22 cellular contexts compared by ENCODE assay signal in genomic region chr20:61130156-61130555, GRCh38.
A peak's percentile ranks its signal among the peaks of the same experiment; 100 is the strongest.
DNase-seq lines count a peak whose midpoint lies in the region; ATAC-seq and TF ChIP-seq lines count a peak whose summit lies in the region.
"Had no signal": no experiment of that assay in that cellular context is flagged by ENCODE, and none has a peak within 500 bp of the region (broad histone marks: within the 10 kb centered on the region; RNA-seq: fewer than 3 reads in every experiment).

No MANE protein-coding gene starts in this region.

- H3K4me1 Mint-ChIP-seq in stimulated activated memory B cell treated with anti-CD40 and anti-IgM and Interleukin-4, amounts not matched to agents 10 μg/mL and 1 μg/mL and 100 μg/mL, for 72 hours, result no peaks in the 10 kb centered on the region
- H3K4me1 Mint-ChIP-seq: B cell had no signal

- no peak for ATAC-seq in RWPE2 (ENCODE audit: low read depth)
- ATAC-seq in stimulated activated memory B cell treated with anti-CD40 and anti-IgM and Interleukin-4, amounts not matched to agents 10 μg/mL and 1 μg/mL and 100 μg/mL, for 72 hours, result no peak
- ATAC-seq: A549; CD8-positive, alpha-beta T cell; GM12878 had no signal

- no peaks in the 10 kb centered on the region for H3K9me3 Mint-ChIP-seq in stimulated activated memory B cell treated with anti-CD40 and anti-IgM and Interleukin-4, amounts not matched to agents 10 μg/mL and 1 μg/mL and 100 μg/mL, for 72 hours
- H3K9me3 Mint-ChIP-seq: CD4-positive, alpha-beta T cell; CD8-positive, alpha-beta T cell had no signal

- no peaks in the 10 kb centered on the region for H3K36me3 Mint-ChIP-seq in stimulated activated memory B cell treated with anti-CD40 and anti-IgM and Interleukin-4, amounts not matched to agents 10 μg/mL and 1 μg/mL and 100 μg/mL, for 72 hours
- H3K36me3 Mint-ChIP-seq: CD8-positive, alpha-beta T cell had no signal

- H3K27ac ChIP-seq in left ventricle myocardium inferior (replicated peaks) (no peak overlapping the region), RWPE2 (ENCODE audit: poor library complexity, severe bottlenecking) (no peak overlapping the region)
- H3K27ac ChIP-seq: 22Rv1; BLaER1 treated with 17β-estradiol and CSF1 and Interleukin-3, amounts not matched to agents 10 nM and 100 nM; C4-2B had no signal

- intact Hi-C loops in cardiac septum (cut with DNase I), result no loop called here
- intact Hi-C loops in left ventricle myocardium inferior (cut with micrococcal nuclease), result no loop called here

- H3K36me3 ChIP-seq in left ventricle myocardium inferior (no peaks in the 10 kb centered on the region), RWPE2 (ENCODE audit: low read depth) (no peaks in the 10 kb centered on the region)
- H3K36me3 ChIP-seq: BLaER1 treated with 17β-estradiol and CSF1 and Interleukin-3, amounts not matched to agents 10 nM and 100 nM had no signal

- no peak overlapping the region for H3K27ac Mint-ChIP-seq in stimulated activated memory B cell treated with anti-CD40 and anti-IgM and Interleukin-4, amounts not matched to agents 10 μg/mL and 1 μg/mL and 100 μg/mL, for 72 hours
- H3K27ac Mint-ChIP-seq: B cell; CD4-positive, alpha-beta T cell; CD8-positive, alpha-beta T cell had no signal

- DNase-seq in cardiac septum (ENCODE audit: low spot score), result peak; percentile 47
- no peak for DNase-seq in left ventricle myocardium inferior
- peak; percentile 68 for DNase-seq in RWPE2 (ENCODE audit: low spot score)
- peak; percentile 37 for DNase-seq in mesenteric fat pad (ENCODE audit: low spot score)
- no peak for DNase-seq in DMS153 treated with DMSO at 0.1 percent for 48 hours (lab: John Stamatoyannopoulos, UW; ENCODE audit: unreplicated experiment)
- DNase-seq: AML-193; Caco-2; Calu3; CD4-positive, alpha-beta T cell; CD8-positive, alpha-beta T cell; DMS53; DMS79; DND-41; EL; GDM1 had no signal

- H3K4me1 ChIP-seq in left ventricle myocardium inferior (no peaks in the 10 kb centered on the region), RWPE2 (ENCODE audit: insufficient read depth, poor library complexity, severe bottlenecking) (peaks cover 14% of the 10 kb centered on the region)
- H3K4me1 ChIP-seq: Caco-2 had no signal

- no peaks in the 10 kb centered on the region for H3K9me3 ChIP-seq in left ventricle myocardium inferior (replicated peaks)
- H3K9me3 ChIP-seq in RWPE2 (ENCODE audit: severe bottlenecking), result no peaks in the 10 kb centered on the region
- H3K9me3 ChIP-seq: A549; BLaER1 treated with 17β-estradiol and CSF1 and Interleukin-3, amounts not matched to agents 10 nM and 100 nM; Caco-2 had no signal

- H3K27me3 Mint-ChIP-seq in stimulated activated memory B cell treated with anti-CD40 and anti-IgM and Interleukin-4, amounts not matched to agents 10 μg/mL and 1 μg/mL and 100 μg/mL, for 72 hours, result no peaks in the 10 kb centered on the region
- H3K27me3 Mint-ChIP-seq: B cell had no signal

- H3K27me3 ChIP-seq in left ventricle myocardium inferior (ENCODE audit: low read depth), result peaks cover 68% of the 10 kb centered on the region
- H3K27me3 ChIP-seq in RWPE2 (ENCODE audit: insufficient read depth, poor library complexity, severe bottlenecking), result peaks cover 19% of the 10 kb centered on the region

- H3K4me3 Mint-ChIP-seq in stimulated activated memory B cell treated with anti-CD40 and anti-IgM and Interleukin-4, amounts not matched to agents 10 μg/mL and 1 μg/mL and 100 μg/mL, for 72 hours, result no peak overlapping the region
- H3K4me3 Mint-ChIP-seq: B cell; CD4-positive, alpha-beta T cell; CD8-positive, alpha-beta T cell had no signal

- H3K4me3 ChIP-seq in left ventricle myocardium inferior (no peak overlapping the region), RWPE2 (ENCODE audit: severe bottlenecking) (no peak overlapping the region)
- H3K4me3 ChIP-seq: A549; BLaER1 treated with 17β-estradiol and CSF1 and Interleukin-3, amounts not matched to agents 10 nM and 100 nM; GM12878 had no signal

- no peak for TF ChIP-seq CTCF in left ventricle myocardium inferior (IDR thresholded peaks at IDR 0.05; ENCODE audit: borderline replicate concordance)
- no peak for TF ChIP-seq CTCF in RWPE2 (IDR thresholded peaks at IDR 0.05; ENCODE audit: poor library complexity, severe bottlenecking)

Comparison
In these comparisons a context has a peak if more than half of its experiments do, and no peak if none do; other contexts are left out.
1. DNase-seq: peak in cardiac septum (single experiment), RWPE2 (single experiment) and mesenteric fat pad (single experiment); none in left ventricle myocardium inferior (single experiment) and DMS153 treated with DMSO at 0.1 percent for 48 hours (single experiment).